ENCODE assay signal across 21 cellular contexts in genomic region chr6:89518352-89519055, GRCh38.
"Had no signal": no experiment of that assay in that cellular context is flagged by ENCODE, and none has a peak within 500 bp of the region (broad histone marks: within the 10 kb centered on the region; RNA-seq: fewer than 3 reads in every experiment).

No MANE protein-coding gene starts in this region.

- H3K27me3 ChIP-seq: breast epithelium had no signal

- FAIRE-seq: K562 had no signal

- H3K36me3 ChIP-seq: breast epithelium had no signal

- H3K4me3 ChIP-seq: breast epithelium, K562 had no signal

- DNase-seq: activated CD4-positive, alpha-beta T cell treated with anti-CD3 and anti-CD28 coated beads for 36 hours; activated CD4-positive, alpha-beta T cell treated with anti-CD3 and anti-CD28 coated beads, Interleukin-2, amount 50 U/mL, for 4 hours; activated CD8-positive, alpha-beta memory T cell treated with anti-CD3 and anti-CD28 coated beads, Interleukin-2, amount 50 U/mL, for 48 hours; activated CD8-positive, alpha-beta T cell treated with anti-CD3 and anti-CD28 coated beads, Interleukin-2, amount 10 ng/mL, durations not matched to agents 7 days and 5 days; activated T-cell treated with anti-CD3 and anti-CD28 coated beads, Interleukin-2, amount 50 U/mL, for 1 hour; aorta; Karpas-422; NCI-H1048; NCI-H146; NCI-H187 treated with DMSO at 0.1 percent for 48 hours; NCI-H2081 treated with DMSO at 0.1 percent for 48 hours; NCI-H2227 treated with DMSO at 0.1 percent for 48 hours; NCI-H526; NCI-H774; NK-92 treated with Interleukin-12 subunit alpha and Interleukin-12 subunit beta, amount 100 ng/mL, for 24 hours; OCI-M1; RPMI8226; SK-N-SH; T-helper 1 cell had no signal
